ENCODE assay signal across 8 cellular contexts in genomic region chr3:128487813-128488635, GRCh38. TPM values are rescaled to one million over a fixed set of nuclear protein-coding genes. Genes with fewer than 3 reads are reported as not detected.
A peak's percentile ranks its signal among the peaks of the same experiment; 100 is the strongest.
DNase-seq lines count a peak whose midpoint lies in the region; ATAC-seq and TF ChIP-seq lines count a peak whose summit lies in the region.

No MANE protein-coding gene starts in this region.

- H3K4me1 ChIP-seq in A673 (ENCODE audit: insufficient read depth, low read length, poor library complexity, severe bottlenecking) (peaks cover 19% of the 10 kb centered on the region), thoracic aorta (ENCODE audit: control insufficient read depth in 1 of 2, low read depth in 2 of 2) (peaks cover 43 to 70% of the 10 kb centered on the region in 2 donors)

- CTCF ChIA-PET in A673 (lab: Charles Lee): no interaction called here

- H3K4me3 ChIP-seq in A673 (ENCODE audit: low read depth, low read length, poor library complexity, severe bottlenecking) (peak overlapping the region; percentile 81), WI38 (ENCODE audit: low read depth, low read length) (peak overlapping the region; percentile 75), thoracic aorta (peak overlapping the region; percentile 80)

- BruUV-seq in A673 (replicated peaks; lab: Mats Ljungman, UMichigan): no TSS peak

- DNase-seq in A673 (ENCODE audit: low spot score) (peak; percentile 86), GM03348 (ENCODE audit: low spot score) (peak; percentile 99), NCI-H1694 (lab: John Stamatoyannopoulos, UW) (peak; percentile 45), midbrain (lab: John Stamatoyannopoulos, UW) (peak; percentile 36), thoracic aorta (ENCODE audit: low spot score) (peak; percentile 45), GOT3 (lab: John Stamatoyannopoulos, UW) (no peak)

- POLR2A ChIA-PET in A673 (lab: Charles Lee; ENCODE audit: low non-redundant PET): no interaction called here

- H3K9me3 ChIP-seq in A673 (ENCODE audit: low read depth, low read length, poor library complexity, severe bottlenecking) (no peaks in the 10 kb centered on the region), thoracic aorta (no peaks in the 10 kb centered on the region)

- intact Hi-C loops in A673 (cut with micrococcal nuclease; ENCODE audit: unreplicated experiment): loop anchor here (5.0 kb wide), 1 partner anchor 316 kb away; no protein-coding TSS in a partner anchor

- H3K27ac ChIP-seq in A673 (ENCODE audit: low read depth, low read length, poor library complexity, severe bottlenecking): peak overlapping the region; percentile 60
- peak overlapping the region in 1 of 2 donors; percentile 38 for H3K27ac ChIP-seq in thoracic aorta

- TF ChIP-seq CTCF in A673 (conservative IDR thresholded peaks at IDR 0.05; ENCODE audit: low read depth, low read length) (no peak), WI38 (IDR thresholded peaks at IDR 0.05; ENCODE audit: low read depth, low read length) (no peak), thoracic aorta (IDR thresholded peaks at IDR 0.05) (no peak)

- no peaks in the 10 kb centered on the region for H3K36me3 ChIP-seq in A673 (ENCODE audit: insufficient read depth, low read length, poor library complexity, severe bottlenecking)
- H3K36me3 ChIP-seq in thoracic aorta: no peaks in the 10 kb centered on the region

- peaks cover 13% of the 10 kb centered on the region for H3K27me3 ChIP-seq in A673 (replicated peaks; ENCODE audit: insufficient read depth, low read depth, low read length, poor library complexity)
- H3K27me3 ChIP-seq in thoracic aorta (replicated peaks; ENCODE audit: insufficient read depth): peaks cover 88% of the 10 kb centered on the region

- peak; percentile 64 for ATAC-seq in esophagus mucosa
- ATAC-seq in thoracic aorta (ENCODE audit: insufficient number of reproducible peaks, low FRiP score, low read depth): no peak

RNA-seq across cellular contexts. Expression of gene GATA2, which starts 5.0 kb away (rescaled TPM):
- total RNA-seq in A673 (2021) (14.2 and 19.4 TPM in 2 replicates), esophagus mucosa (1.1 TPM), thoracic aorta (10 to 100 TPM in 1 of 2 donors, 1 to 10 TPM in 1; 5.2 to 21.3 TPM)

RNA-seq across cellular contexts. Expression of gene DNAJB8, which starts 21.3 kb away (rescaled TPM):
- total RNA-seq in A673 (2021) (not detected in 2 replicates), esophagus mucosa (not detected), thoracic aorta (not detected)
